Comparison of ENCODE assay signal across 14 cellular contexts in the genomic region with DNA sequence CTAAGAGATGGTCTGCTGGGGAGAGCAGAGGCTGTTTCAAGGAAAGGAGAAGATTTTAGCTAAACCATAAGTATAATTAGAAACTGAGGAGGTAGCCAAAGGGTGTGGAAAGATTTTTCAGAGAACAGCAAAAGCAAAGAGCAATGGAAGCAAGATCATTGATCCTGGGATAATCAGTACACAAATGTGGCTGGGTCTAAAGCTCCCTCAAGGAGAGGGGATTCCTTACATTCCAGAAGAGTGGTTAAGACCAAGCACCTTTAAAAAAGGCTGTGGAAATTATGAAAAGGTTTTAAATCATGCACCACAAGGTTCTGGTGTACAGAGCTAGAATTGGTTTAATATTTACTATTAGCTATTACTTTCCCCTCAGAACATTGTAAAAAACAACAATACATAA.
A peak's percentile ranks its signal among the peaks of the same experiment; 100 is the strongest.
DNase-seq lines count a peak whose midpoint lies in the region; ATAC-seq, FAIRE-seq and TF ChIP-seq lines count a peak whose summit lies in the region.
"Had no signal": no experiment of that assay in that cellular context is flagged by ENCODE, and none has a peak within 500 bp of the region (broad histone marks: within the 10 kb centered on the region; RNA-seq: fewer than 3 reads in every experiment).

No MANE protein-coding gene starts in this region.

- H3K79me2 ChIP-seq in astrocyte (ENCODE audit: insufficient read depth, low read length) (no peaks in the 10 kb centered on the region), mesendoderm (ENCODE audit: control insufficient read depth, insufficient read depth, low read length) (no peaks in the 10 kb centered on the region)

- H3K18ac ChIP-seq in mesendoderm (ENCODE audit: low read length): no peak overlapping the region

- H2BK5ac ChIP-seq in mesendoderm (ENCODE audit: low read length): no peak overlapping the region

- no peak for TF ChIP-seq CTCF in 22Rv1 (IDR thresholded peaks at IDR 0.05)
- no peak for TF ChIP-seq CTCF in astrocyte (IDR thresholded peaks at IDR 0.05; ENCODE audit: insufficient read depth, low read depth, low read length)
- TF ChIP-seq CTCF in retinal pigment epithelial cell (conservative IDR thresholded peaks at IDR 0.05; ENCODE audit: low read depth, low read length): no peak

- ATAC-seq in GM21528 (IDR thresholded peaks at IDR 0.05; ENCODE audit: low FRiP score, unreplicated experiment) (no peak), HG02852 (IDR thresholded peaks at IDR 0.05; ENCODE audit: unreplicated experiment) (no peak)

- H3K4me1 Mint-ChIP-seq in astrocyte (ENCODE audit: low read depth, unreplicated experiment): peaks cover 17% of the 10 kb centered on the region
- H3K4me1 Mint-ChIP-seq: CD8-positive, alpha-beta memory T cell had no signal

- H3K4me1 ChIP-seq in astrocyte (ENCODE audit: insufficient read depth, low read length) (peaks cover 4% of the 10 kb centered on the region), mesendoderm (ENCODE audit: control insufficient read depth, low read depth, low read length) (no peaks in the 10 kb centered on the region)
- H3K4me1 ChIP-seq: BLaER1 had no signal

- no peak overlapping the region for H2AK5ac ChIP-seq in mesendoderm (ENCODE audit: low read length)

- H3K9ac ChIP-seq in astrocyte (ENCODE audit: low read length) (no peak overlapping the region), mesendoderm (ENCODE audit: low read length) (no peak overlapping the region)
- H3K9ac ChIP-seq: BLaER1 had no signal

- H3K56ac ChIP-seq in mesendoderm (ENCODE audit: low read length): no peak overlapping the region

- H3K4me2 ChIP-seq in astrocyte (ENCODE audit: low read length) (no peak overlapping the region), mesendoderm (ENCODE audit: low read length) (no peak overlapping the region)
- H3K4me2 ChIP-seq: BLaER1 had no signal

- no peak overlapping the region for H2AFZ ChIP-seq in astrocyte (ENCODE audit: low read depth, low read length)

- no peaks in the 10 kb centered on the region for H4K20me1 ChIP-seq in astrocyte (ENCODE audit: insufficient read depth, low read length)
- H4K20me1 ChIP-seq: BLaER1 had no signal

- no peaks in the 10 kb centered on the region for H3K79me1 ChIP-seq in mesendoderm (ENCODE audit: low read length)

- no peak overlapping the region for H2BK15ac ChIP-seq in mesendoderm (replicated peaks; ENCODE audit: low read depth)

- H3K27ac ChIP-seq in 22Rv1 (peak overlapping the region; percentile 61), astrocyte (ENCODE audit: low read depth, low read length) (no peak overlapping the region), mesendoderm (ENCODE audit: low read depth, low read length) (no peak overlapping the region)
- H3K27ac ChIP-seq: BLaER1 had no signal

- FAIRE-seq in astrocyte (lab: Jason Lieb, UNC): no peak

- H3K27me3 ChIP-seq in astrocyte (ENCODE audit: insufficient read depth, low read length) (no peaks in the 10 kb centered on the region), mesendoderm (ENCODE audit: insufficient read depth, low read length, poor library complexity) (no peaks in the 10 kb centered on the region)
- H3K27me3 ChIP-seq: BLaER1 had no signal

- H3K36me3 ChIP-seq in astrocyte (ENCODE audit: insufficient read depth, low read length): no peaks in the 10 kb centered on the region
- H3K36me3 ChIP-seq in mesendoderm (ENCODE audit: control insufficient read depth, insufficient read depth, low read length): no peaks in the 10 kb centered on the region
- H3K36me3 ChIP-seq: BLaER1 had no signal

- no peaks in the 10 kb centered on the region for H3K9me3 ChIP-seq in astrocyte (ENCODE audit: insufficient read depth, low read depth, low read length)
- H3K9me3 ChIP-seq: BLaER1, Caco-2 had no signal

- H3K4me3 Mint-ChIP-seq in astrocyte (ENCODE audit: unreplicated experiment): no peak overlapping the region
- H3K4me3 Mint-ChIP-seq: CD8-positive, alpha-beta memory T cell had no signal

- H4K5ac ChIP-seq in mesendoderm (ENCODE audit: low read length): no peak overlapping the region

- H3K4me3 ChIP-seq in astrocyte (ENCODE audit: insufficient read depth, low read depth, low read length): no peak overlapping the region
- no peak overlapping the region for H3K4me3 ChIP-seq in mesendoderm (ENCODE audit: low read length)
- H3K4me3 ChIP-seq in retinal pigment epithelial cell (ENCODE audit: low read length): no peak overlapping the region
- H3K4me3 ChIP-seq: BLaER1 had no signal

- no peak overlapping the region for H4K8ac ChIP-seq in mesendoderm (ENCODE audit: low read depth, low read length)

- no peak overlapping the region for H3K4ac ChIP-seq in mesendoderm (ENCODE audit: low read depth, low read length)

- no peaks in the 10 kb centered on the region for H3K9me3 Mint-ChIP-seq in astrocyte (ENCODE audit: unreplicated experiment)

- peak overlapping the region; percentile 44 for H3K27ac Mint-ChIP-seq in astrocyte (ENCODE audit: unreplicated experiment)
- H3K27ac Mint-ChIP-seq: CD8-positive, alpha-beta memory T cell had no signal

- H3K27me3 Mint-ChIP-seq in astrocyte (ENCODE audit: low read depth, unreplicated experiment): no peaks in the 10 kb centered on the region

- H3K36me3 Mint-ChIP-seq in astrocyte (ENCODE audit: low read depth, unreplicated experiment): no peaks in the 10 kb centered on the region
- H3K36me3 Mint-ChIP-seq: CD8-positive, alpha-beta memory T cell had no signal

- DNase-seq in astrocyte (ENCODE audit: low read depth) (peak; percentile 24), mesendoderm (peak; percentile 35), retinal pigment epithelial cell (ENCODE audit: low read depth) (peak; percentile 41), NCI-H226 (no peak)
- DNase-seq: 8988T; AML-193; Caco-2; CD8-positive, alpha-beta memory T cell; DMS53; GF-D8 had no signal

- H2BK120ac ChIP-seq in mesendoderm (ENCODE audit: low read depth, low read length): no peak overlapping the region

- H3K23ac ChIP-seq in mesendoderm (ENCODE audit: low read length): no peak overlapping the region
